In genomic region chr4:74656596-74656995, GRCh38 we compare ENCODE assay signal across 16 cellular contexts.
A peak's percentile ranks its signal among the peaks of the same experiment; 100 is the strongest.
DNase-seq lines count a peak whose midpoint lies in the region; ATAC-seq, FAIRE-seq and TF ChIP-seq lines count a peak whose summit lies in the region.
"Had no signal": no experiment of that assay in that cellular context is flagged by ENCODE, and none has a peak within 500 bp of the region (broad histone marks: within the 10 kb centered on the region; RNA-seq: fewer than 3 reads in every experiment).

No MANE protein-coding gene starts in this region.

- H2AFZ ChIP-seq in hepatocyte (no peak overlapping the region), smooth muscle cell (ENCODE audit: low read depth) (no peak overlapping the region)
- H2AFZ ChIP-seq: GM23338 had no signal

- peaks cover 23% of the 10 kb centered on the region for H3K4me1 ChIP-seq in hepatocyte (ENCODE audit: insufficient read depth)
- peaks cover 2% of the 10 kb centered on the region for H3K4me1 ChIP-seq in smooth muscle cell (ENCODE audit: low read depth)
- H3K4me1 ChIP-seq: BLaER1 had no signal

- H3K36me3 ChIP-seq in hepatocyte (replicated peaks; ENCODE audit: insufficient read depth, low read depth) (no peaks in the 10 kb centered on the region), smooth muscle cell (ENCODE audit: low read depth) (no peaks in the 10 kb centered on the region)
- H3K36me3 ChIP-seq: BLaER1 had no signal

- H3K9ac ChIP-seq in smooth muscle cell (ENCODE audit: low read depth), result no peak overlapping the region
- H3K9ac ChIP-seq: BLaER1 had no signal

- DNase-seq in DMS53 (lab: John Stamatoyannopoulos, UW) (peak; percentile 64), RCC 7860 (ENCODE audit: low spot score) (no peak), hepatocyte (ENCODE audit: low spot score) (no peak), smooth muscle cell (lab: John Stamatoyannopoulos, UW; ENCODE audit: unreplicated experiment) (no peak), dermis blood vessel endothelial cell (no peak), COR-L47 (lab: John Stamatoyannopoulos, UW) (no peak)
- DNase-seq: AML-193; CD8-positive, alpha-beta memory T cell; DND-41; GF-D8; H7; KG1 had no signal

- FAIRE-seq in RCC 7860 (lab: Jason Lieb, UNC), result peak; percentile 8

- ATAC-seq in HG02798 (IDR thresholded peaks at IDR 0.05; ENCODE audit: poor library complexity, unreplicated experiment) (no peak), GM21529 (IDR thresholded peaks at IDR 0.05; ENCODE audit: unreplicated experiment) (no peak)
- ATAC-seq: GM23338 had no signal

- no peaks in the 10 kb centered on the region for H3K9me3 ChIP-seq in hepatocyte (ENCODE audit: low read depth)
- H3K9me3 ChIP-seq in smooth muscle cell (replicated peaks; ENCODE audit: low read depth), result no peaks in the 10 kb centered on the region
- H3K9me3 ChIP-seq: BLaER1 had no signal

- H4K20me1 ChIP-seq in hepatocyte (ENCODE audit: insufficient read depth, poor library complexity, severe bottlenecking), result no peaks in the 10 kb centered on the region
- no peaks in the 10 kb centered on the region for H4K20me1 ChIP-seq in smooth muscle cell (ENCODE audit: low read depth)
- H4K20me1 ChIP-seq: BLaER1 had no signal

- peak overlapping the region; percentile 96 for H3K27ac ChIP-seq in hepatocyte
- peak overlapping the region; percentile 36 for H3K27ac ChIP-seq in smooth muscle cell (ENCODE audit: low read depth)
- H3K27ac ChIP-seq: BLaER1 had no signal

- peaks cover 15% of the 10 kb centered on the region for H3F3A ChIP-seq in smooth muscle cell (ENCODE audit: low read depth)

- H3K4me3 ChIP-seq in hepatocyte (no peak overlapping the region), smooth muscle cell (no peak overlapping the region)
- H3K4me3 ChIP-seq: BLaER1, GM23338 had no signal

- H3K79me2 ChIP-seq in hepatocyte (no peaks in the 10 kb centered on the region), smooth muscle cell (ENCODE audit: low read depth) (no peaks in the 10 kb centered on the region)

- WGBS in hepatocyte (ENCODE audit: low lambda C conversion rate, missing lambda C conversion rate), result 92% methylated on average over 1 of the region's 1 CpG
- WGBS in smooth muscle cell (ENCODE audit: low lambda C conversion rate), result 79% methylated on average over 1 of the region's 1 CpG

- TF ChIP-seq CTCF in hepatocyte (IDR thresholded peaks at IDR 0.05; ENCODE audit: poor library complexity) (no peak), smooth muscle cell (IDR thresholded peaks at IDR 0.05; ENCODE audit: borderline replicate concordance, insufficient read depth, poor library complexity, severe bottlenecking) (no peak)

- H3K9me2 ChIP-seq in hepatocyte (replicated peaks; ENCODE audit: insufficient read depth), result no peaks in the 10 kb centered on the region

- no peaks in the 10 kb centered on the region for H3K27me3 ChIP-seq in hepatocyte
- no peaks in the 10 kb centered on the region for H3K27me3 ChIP-seq in smooth muscle cell (ENCODE audit: low read depth)
- H3K27me3 ChIP-seq: BLaER1 had no signal

- H3K4me2 ChIP-seq in hepatocyte (no peak overlapping the region), smooth muscle cell (no peak overlapping the region)
- H3K4me2 ChIP-seq: BLaER1, GM23338 had no signal
